Comparison of ENCODE assay signal across 15 cellular contexts in genomic region chr9:127050152-127050551, GRCh38.
"Had no signal": no experiment of that assay in that cellular context is flagged by ENCODE, and none has a peak within 500 bp of the region (broad histone marks: within the 10 kb centered on the region; RNA-seq: fewer than 3 reads in every experiment).

No MANE protein-coding gene starts in this region.

- H3K27me3 ChIP-seq: neural progenitor cell, tibial artery had no signal

- H3K4me3 Mint-ChIP-seq: activated naive CD8-positive, alpha-beta T cell; activated T-cell treated with anti-CD3 and anti-CD28 coated beads, Interleukin-2, amount 50 U/mL, for 4 hours; brain; neural progenitor cell; T-cell had no signal

- H2AFZ ChIP-seq: neural progenitor cell had no signal

- H3K27me3 Mint-ChIP-seq: activated naive CD8-positive, alpha-beta T cell; brain; T-cell had no signal

- DNase-seq: activated CD4-positive, alpha-beta T cell treated with anti-CD3 and anti-CD28 coated beads, Interleukin-2, amount 50 U/mL, for 48 hours; activated gamma-delta T cell; activated T-cell treated with anti-CD3 and anti-CD28 coated beads, Interleukin-2, amount 50 U/mL, for 4 hours; amygdala; mesendoderm; posterior cingulate gyrus; T-cell had no signal

- H3K9me3 ChIP-seq: tibial artery had no signal

- H3K9me3 Mint-ChIP-seq: activated T-cell treated with anti-CD3 and anti-CD28 coated beads, Interleukin-2, amount 50 U/mL, for 4 hours; brain; neural progenitor cell; T-cell had no signal

- H3K36me3 ChIP-seq: neural progenitor cell, tibial artery had no signal

- H3K27ac Mint-ChIP-seq: activated naive CD8-positive, alpha-beta T cell; neural progenitor cell had no signal

- H3K4me1 Mint-ChIP-seq: neural progenitor cell had no signal

- H3K4me3 ChIP-seq: neural progenitor cell, SK-N-MC, skin epidermis, tibial artery had no signal

- ATAC-seq: activated T-cell treated with anti-CD3 and anti-CD28 coated beads, Interleukin-2, amount 50 U/mL, for 4 hours; esophagus mucosa; left lobe of liver; T-cell had no signal

- H3K4me1 ChIP-seq: neural progenitor cell had no signal

- H3K4me2 ChIP-seq: neural progenitor cell had no signal

- H3K27ac ChIP-seq: neural progenitor cell, SK-N-MC, tibial artery had no signal

- H3K36me3 Mint-ChIP-seq: neural progenitor cell had no signal
